18 cellular contexts compared by ENCODE assay signal in genomic region chr2:134458950-134459349, GRCh38.
DNase-seq lines count a peak whose midpoint lies in the region; ATAC-seq and TF ChIP-seq lines count a peak whose summit lies in the region.
"Had no signal": no experiment of that assay in that cellular context is flagged by ENCODE, and none has a peak within 500 bp of the region (broad histone marks: within the 10 kb centered on the region; RNA-seq: fewer than 3 reads in every experiment).

No MANE protein-coding gene starts in this region.

- ATAC-seq in upper lobe of right lung: no peak
- no peak for ATAC-seq in CD8-positive, alpha-beta T cell
- ATAC-seq: A549, GM12878, GM23338 had no signal

- no peaks in the 10 kb centered on the region for H3K36me3 ChIP-seq in upper lobe of right lung
- H3K36me3 ChIP-seq in CD8-positive, alpha-beta T cell (ENCODE audit: insufficient read depth, low read length): no peaks in the 10 kb centered on the region

- no peak overlapping the region for H3K4me3 ChIP-seq in upper lobe of right lung
- H3K4me3 ChIP-seq in CD8-positive, alpha-beta T cell (ENCODE audit: low read depth, low read length): no peak overlapping the region
- H3K4me3 ChIP-seq: A549, GM12878, GM23338 had no signal

- CTCF ChIA-PET in CD8-positive, alpha-beta T cell (lab: Charles Lee): no interaction called here

- no peak overlapping the region for H3K4me3 Mint-ChIP-seq in CD8-positive, alpha-beta T cell
- H3K4me3 Mint-ChIP-seq: CD14-positive monocyte; CD4-positive, alpha-beta memory T cell; GM23338 had no signal

- POLR2A ChIA-PET in CD8-positive, alpha-beta T cell (lab: Charles Lee): no interaction called here

- DNase-seq in activated CD4-positive, CD25-positive, alpha-beta regulatory T cell treated with anti-CD3 and anti-CD28 coated beads, Interleukin-2, amount 50 U/mL, for 72 hours: peak; percentile 4
- no peak for DNase-seq in activated CD4-positive, CD25-positive, alpha-beta regulatory T cell (lab: John Stamatoyannopoulos, UW)
- DNase-seq in mesenteric fat pad (ENCODE audit: low spot score) (peak; percentile 39), upper lobe of right lung (peak; percentile 59), NCI-H1048 (lab: John Stamatoyannopoulos, UW) (no peak)
- DNase-seq in CD8-positive, alpha-beta T cell: no peak
- DNase-seq: AML-193; Calu3; CD4-positive, alpha-beta memory T cell; DND-41; EL; HCEC 1CT had no signal

- no peaks in the 10 kb centered on the region for H3K4me1 ChIP-seq in upper lobe of right lung
- H3K4me1 ChIP-seq in CD8-positive, alpha-beta T cell (ENCODE audit: insufficient read depth, low read length): no peaks in the 10 kb centered on the region
- H3K4me1 ChIP-seq: A549 had no signal

- H3K27ac Mint-ChIP-seq in CD8-positive, alpha-beta T cell: no peak overlapping the region
- H3K27ac Mint-ChIP-seq: GM23338 had no signal

- peaks cover 17% of the 10 kb centered on the region for H3K36me3 Mint-ChIP-seq in CD8-positive, alpha-beta T cell

- H3K4me1 Mint-ChIP-seq in CD8-positive, alpha-beta T cell (ENCODE audit: low read depth): no peaks in the 10 kb centered on the region
- H3K4me1 Mint-ChIP-seq: CD4-positive, alpha-beta memory T cell had no signal

- no peaks in the 10 kb centered on the region for H3K9me3 ChIP-seq in upper lobe of right lung
- no peaks in the 10 kb centered on the region for H3K9me3 ChIP-seq in CD8-positive, alpha-beta T cell (ENCODE audit: low read length)
- H3K9me3 ChIP-seq: A549 had no signal

- H3K27me3 Mint-ChIP-seq in CD8-positive, alpha-beta T cell (ENCODE audit: low read depth): no peaks in the 10 kb centered on the region
- H3K27me3 Mint-ChIP-seq: CD4-positive, alpha-beta memory T cell had no signal

- no peak for TF ChIP-seq CTCF in C4-2B (conservative IDR thresholded peaks at IDR 0.05)
- no peak for TF ChIP-seq CTCF in upper lobe of right lung (IDR thresholded peaks at IDR 0.05)
- no peak for TF ChIP-seq CTCF in CD8-positive, alpha-beta T cell (IDR thresholded peaks at IDR 0.05)

- no peaks in the 10 kb centered on the region for H3K27me3 ChIP-seq in upper lobe of right lung
- no peaks in the 10 kb centered on the region for H3K27me3 ChIP-seq in CD8-positive, alpha-beta T cell (ENCODE audit: insufficient read depth, low read length)

- peak overlapping the region; percentile 71 for H3K27ac ChIP-seq in C4-2B
- no peak overlapping the region for H3K27ac ChIP-seq in upper lobe of right lung
- no peak overlapping the region for H3K27ac ChIP-seq in CD8-positive, alpha-beta T cell (ENCODE audit: low read depth, low read length)
- H3K27ac ChIP-seq: 22Rv1, A549 had no signal

- intact Hi-C loops in upper lobe of right lung (cut with DNase I): no loop called here
- intact Hi-C loops in CD8-positive, alpha-beta T cell (cut with DNase I, micrococcal nuclease): loop anchor here in 1 of 2 experiments (10.0 kb wide), 1 partner anchor 236 kb away; no protein-coding TSS in a partner anchor

- H3K9me3 Mint-ChIP-seq in CD8-positive, alpha-beta T cell: no peaks in the 10 kb centered on the region
- H3K9me3 Mint-ChIP-seq: CD14-positive monocyte, GM23338 had no signal

Comparison
In these comparisons a context has a peak if more than half of its experiments do, and no peak if none do; other contexts are left out.
1. DNase-seq: peak in activated CD4-positive, CD25-positive, alpha-beta regulatory T cell treated with anti-CD3 and anti-CD28 coated beads, Interleukin-2, amount 50 U/mL, for 72 hours (single experiment), mesenteric fat pad (single experiment) and upper lobe of right lung (single experiment); none in activated CD4-positive, CD25-positive, alpha-beta regulatory T cell (0 of 4), NCI-H1048 (single experiment) and CD8-positive, alpha-beta T cell (0 of 7).